In the genomic region with DNA sequence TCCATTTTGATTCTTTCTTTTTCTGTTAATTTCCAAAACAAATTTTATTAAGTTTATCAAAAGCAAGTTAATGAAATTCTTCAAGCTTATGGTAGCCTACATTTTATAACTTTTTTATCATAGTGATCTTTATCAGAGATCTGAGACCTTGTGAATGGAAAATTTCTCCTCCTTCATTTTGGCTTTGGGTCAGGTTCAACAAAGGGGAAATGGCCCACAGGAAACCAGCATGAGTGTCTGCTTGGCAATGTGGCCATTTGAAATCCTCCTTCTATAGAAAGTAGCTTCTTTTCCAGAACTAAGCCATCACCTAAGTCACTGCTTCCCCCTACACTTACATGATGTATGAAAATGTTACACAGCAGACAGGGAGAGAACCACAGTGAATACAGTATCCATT, we compare ENCODE assay signal across 16 cellular contexts. TPM values are rescaled to one million over a fixed set of nuclear protein-coding genes. Genes with fewer than 3 reads are reported as not detected.
DNase-seq lines count a peak whose midpoint lies in the region; TF ChIP-seq lines count a peak whose summit lies in the region.
"Had no signal": no experiment of that assay in that cellular context is flagged by ENCODE, and none has a peak within 500 bp of the region (broad histone marks: within the 10 kb centered on the region; RNA-seq: fewer than 3 reads in every experiment).

No MANE protein-coding gene starts in this region.

- H3K27ac ChIP-seq in ACC112 (ENCODE audit: low read depth, low read length) (no peak overlapping the region), esophagus squamous epithelium (peak overlapping the region in 3 of 4 donors; percentile 86 to 94 (median 91)), sigmoid colon (peak overlapping the region; percentile 77 to 91 (median 86)), MM.1S (ENCODE audit: low read length) (no peak overlapping the region)
- H3K27ac ChIP-seq in effector memory CD4-positive, alpha-beta T cell (ENCODE audit: insufficient read depth, low read length, poor library complexity, severe bottlenecking) = no peak overlapping the region
- H3K27ac ChIP-seq: BLaER1, parathyroid adenoma had no signal

- intact Hi-C loops in esophagus squamous epithelium (cut with DNase I) (no loop called here), sigmoid colon (cut with DNase I) (loop anchor here (5.0 kb wide), 1 partner anchor 41 kb away; no protein-coding TSS in a partner anchor)

- peak overlapping the region; percentile 19; the same call in 1 of the 2 replicates for H3K4me3 ChIP-seq in ACC112 (ENCODE audit: low read depth, low read length)
- peak overlapping the region in 3 of 4 donors; percentile 49 to 66 (median 52) for H3K4me3 ChIP-seq in esophagus squamous epithelium
- H3K4me3 ChIP-seq in sigmoid colon = peak overlapping the region; percentile 43 to 53 (median 50)
- no peak overlapping the region for H3K4me3 ChIP-seq in effector memory CD4-positive, alpha-beta T cell (ENCODE audit: insufficient read depth, low read depth, low read length, poor library complexity, severe bottlenecking)
- H3K4me3 ChIP-seq in MM.1S (ENCODE audit: low read length) = no peak overlapping the region
- H3K4me3 ChIP-seq: BLaER1 had no signal

- TF ChIP-seq EP300 in sigmoid colon (IDR thresholded peaks at IDR 0.05) = no peak

- TF ChIP-seq POLR2A in esophagus squamous epithelium (IDR thresholded peaks at IDR 0.05) (no peak), sigmoid colon (IDR thresholded peaks at IDR 0.05) (no peak)

- peaks cover 14% of the 10 kb centered on the region for H3K4me1 ChIP-seq in ACC112 (ENCODE audit: control insufficient read depth, insufficient read depth, low read length, unreplicated experiment)
- peaks cover 0 to 19% (median 0%) of the 10 kb centered on the region in 3 donors for H3K4me1 ChIP-seq in esophagus squamous epithelium
- peaks cover 0 to 33% (median 17%) of the 10 kb centered on the region in 4 donors for H3K4me1 ChIP-seq in sigmoid colon
- H3K4me1 ChIP-seq in effector memory CD4-positive, alpha-beta T cell (ENCODE audit: control insufficient read depth, insufficient read depth, low read length, poor library complexity, severe bottlenecking) = no peaks in the 10 kb centered on the region
- H3K4me1 ChIP-seq in MM.1S (ENCODE audit: low read length) = no peaks in the 10 kb centered on the region
- H3K4me1 ChIP-seq: parathyroid adenoma had no signal

- no peaks in the 10 kb centered on the region for H3K9me2 ChIP-seq in MM.1S (replicated peaks; ENCODE audit: insufficient read depth, low read length)

- H2AFZ ChIP-seq in ACC112 (ENCODE audit: low read length, unreplicated experiment) (no peak overlapping the region), MM.1S (ENCODE audit: low read length) (no peak overlapping the region)
- H2AFZ ChIP-seq: parathyroid adenoma had no signal

- H3K4me2 ChIP-seq in MM.1S (ENCODE audit: low read depth, low read length) = no peak overlapping the region
- H3K4me2 ChIP-seq: BLaER1 had no signal

- H3K79me2 ChIP-seq in ACC112 (ENCODE audit: control insufficient read depth, insufficient read depth, low read length, unreplicated experiment) (no peaks in the 10 kb centered on the region), MM.1S (ENCODE audit: low read length) (no peaks in the 10 kb centered on the region)
- H3K79me2 ChIP-seq: parathyroid adenoma had no signal

- H3K27me3 ChIP-seq in ACC112 (ENCODE audit: insufficient read depth, low read length) (no peaks in the 10 kb centered on the region), esophagus squamous epithelium (no peaks in the 10 kb centered on the region), sigmoid colon (no peaks in the 10 kb centered on the region), MM.1S (replicated peaks; ENCODE audit: insufficient read depth, low read length) (no peaks in the 10 kb centered on the region)
- no peaks in the 10 kb centered on the region for H3K27me3 ChIP-seq in effector memory CD4-positive, alpha-beta T cell (replicated peaks; ENCODE audit: control insufficient read depth, insufficient read depth, low read length, poor library complexity, severe bottlenecking)
- H3K27me3 ChIP-seq: BLaER1 had no signal

- H3F3A ChIP-seq in MM.1S (ENCODE audit: insufficient read depth, low read length) = no peaks in the 10 kb centered on the region

- no peak overlapping the region for H3K9ac ChIP-seq in MM.1S (ENCODE audit: low read length)
- H3K9ac ChIP-seq: BLaER1, parathyroid adenoma had no signal

- H4K20me1 ChIP-seq in MM.1S (ENCODE audit: insufficient read depth, low read length) = no peaks in the 10 kb centered on the region
- H4K20me1 ChIP-seq: BLaER1 had no signal

- DNase-seq in NCI-H69 (lab: John Stamatoyannopoulos, UW) (peak; percentile 58), esophagus squamous epithelium (lab: John Stamatoyannopoulos, UW) (no peak), sigmoid colon (no peak), MM.1S (no peak), NCI-H1436 treated with DMSO at 0.1 percent for 48 hours (lab: John Stamatoyannopoulos, UW) (no peak), NCI-H1105 (lab: John Stamatoyannopoulos, UW) (no peak)
- DNase-seq in effector memory CD4-positive, alpha-beta T cell = no peak
- DNase-seq: activated CD4-positive, alpha-beta T cell treated with anti-CD3 and anti-CD28 coated beads, Interleukin-2, amount 50 U/mL, for 1 hour; DMS53; NCI-H1436; NCI-H774; RPMI8226 had no signal

- no peaks in the 10 kb centered on the region for H3K36me3 ChIP-seq in ACC112 (ENCODE audit: insufficient read depth, low read length)
- no peaks in the 10 kb centered on the region for H3K36me3 ChIP-seq in esophagus squamous epithelium
- peaks cover 0 to 1% (median 0%) of the 10 kb centered on the region in 4 donors for H3K36me3 ChIP-seq in sigmoid colon
- no peaks in the 10 kb centered on the region for H3K36me3 ChIP-seq in effector memory CD4-positive, alpha-beta T cell (ENCODE audit: control insufficient read depth, insufficient read depth, low read length)
- H3K36me3 ChIP-seq in MM.1S (replicated peaks; ENCODE audit: insufficient read depth, low read length) = no peaks in the 10 kb centered on the region
- H3K36me3 ChIP-seq: BLaER1 had no signal

- H3K9me3 ChIP-seq in esophagus squamous epithelium = no peaks in the 10 kb centered on the region
- H3K9me3 ChIP-seq in sigmoid colon = no peaks in the 10 kb centered on the region
- no peaks in the 10 kb centered on the region for H3K9me3 ChIP-seq in effector memory CD4-positive, alpha-beta T cell (ENCODE audit: control insufficient read depth, low read length)
- no peaks in the 10 kb centered on the region for H3K9me3 ChIP-seq in MM.1S (replicated peaks; ENCODE audit: insufficient read depth, low read length)
- H3K9me3 ChIP-seq: BLaER1 had no signal

- TF ChIP-seq CTCF in esophagus squamous epithelium (IDR thresholded peaks at IDR 0.05) (no peak), sigmoid colon (IDR thresholded peaks at IDR 0.05) (no peak), MM.1S (IDR thresholded peaks at IDR 0.05; ENCODE audit: low read length) (no peak)

RNA-seq across cellular contexts. Expression of a gene that starts 1.6 kb away (rescaled TPM):
- 1 to 10 TPM in 2 of 4 donors, under 1 TPM in 2; 0.64 to 9.5 (median 0.87) TPM for total RNA-seq in esophagus squamous epithelium
- 10 to 100 TPM in 2 of 4 donors, 1 to 10 TPM in 2; 5.3 to 28.5 (median 10.3) TPM for total RNA-seq in sigmoid colon
- 1 to 10 TPM; 1.6 to 6.6 (median 6.4) TPM for polyA plus RNA-seq in sigmoid colon
- polyA plus RNA-seq: IgD-negative memory B cell had no signal

Comparison
In these comparisons a context has a peak if more than half of its experiments do, and no peak if none do; other contexts are left out.
1. H3K27ac ChIP-seq: peak in esophagus squamous epithelium (3 of 4) and sigmoid colon (4 of 4); none in ACC112 (single experiment), effector memory CD4-positive, alpha-beta T cell (single experiment) and MM.1S (single experiment).
2. H3K4me3 ChIP-seq: peak in ACC112 (single experiment), esophagus squamous epithelium (3 of 4) and sigmoid colon (4 of 4); none in effector memory CD4-positive, alpha-beta T cell (single experiment) and MM.1S (single experiment).